In the genomic region with DNA sequence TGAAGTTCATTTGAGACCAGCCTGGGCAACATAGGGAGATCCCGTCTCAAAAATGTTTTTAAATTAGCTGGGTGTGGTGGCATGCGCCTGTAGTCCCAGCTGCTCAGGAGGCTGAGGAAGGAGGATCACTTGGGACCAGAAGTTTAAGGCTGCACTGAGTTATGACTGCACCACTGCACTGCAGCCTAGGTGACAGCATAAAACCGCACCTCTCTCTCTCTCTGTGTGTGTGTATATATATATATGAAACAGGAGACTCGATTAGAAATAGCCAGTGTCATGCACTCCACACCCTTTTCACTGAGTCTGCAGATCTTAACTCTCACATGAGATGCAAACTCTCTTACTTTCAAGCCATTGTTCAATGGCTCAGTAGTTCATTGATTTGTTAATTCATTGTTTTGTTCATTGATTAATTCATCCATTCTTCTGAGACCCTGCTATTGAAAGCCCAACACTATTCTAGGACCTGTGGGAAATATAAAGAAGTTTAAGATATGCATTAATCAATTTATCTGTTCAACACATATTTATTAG, we compare ENCODE assay signal across 12 cellular contexts.
A peak's percentile ranks its signal among the peaks of the same experiment; 100 is the strongest.
DNase-seq lines count a peak whose midpoint lies in the region; ATAC-seq and TF ChIP-seq lines count a peak whose summit lies in the region.
"Had no signal": no experiment of that assay in that cellular context is flagged by ENCODE, and none has a peak within 500 bp of the region (broad histone marks: within the 10 kb centered on the region; RNA-seq: fewer than 3 reads in every experiment).

No MANE protein-coding gene starts in this region.

- DNase-seq in GM12864 (ENCODE audit: low read depth): peak; percentile 67
- no peak for DNase-seq in NCI-H1417 (lab: John Stamatoyannopoulos, UW)
- DNase-seq in midbrain (lab: John Stamatoyannopoulos, UW): no peak
- DNase-seq in NCI-H226: no peak
- DNase-seq in NCI-H128 (lab: John Stamatoyannopoulos, UW; ENCODE audit: unreplicated experiment): no peak
- DNase-seq: body of pancreas, NCI-H2171 treated with DMSO at 0.1 percent for 48 hours had no signal

- no peak overlapping the region for H3K4me3 ChIP-seq in GM12864 (ENCODE audit: low read depth, low read length)
- H3K4me3 ChIP-seq: BLaER1 treated with 17β-estradiol and CSF1 and Interleukin-3, amounts not matched to agents 10 nM and 100 nM; body of pancreas; suprapubic skin had no signal

- TF ChIP-seq CTCF in GM12864 (IDR thresholded peaks at IDR 0.05; ENCODE audit: low read depth, low read length, missing control alignments): no peak

- ATAC-seq in GM19397 (IDR thresholded peaks at IDR 0.05; ENCODE audit: unreplicated experiment): peak; percentile 33
- peak; percentile 53 for ATAC-seq in HG02884 (IDR thresholded peaks at IDR 0.05; ENCODE audit: unreplicated experiment)
- ATAC-seq in HG03575 (IDR thresholded peaks at IDR 0.05; ENCODE audit: extremely low read depth, insufficient number of reproducible peaks, low FRiP score, unreplicated experiment): peak; percentile 41
- ATAC-seq: body of pancreas had no signal
